27 cellular contexts compared by ENCODE assay signal in genomic region chr14:66965831-66966230, GRCh38.
DNase-seq lines count a peak whose midpoint lies in the region; ATAC-seq and TF ChIP-seq lines count a peak whose summit lies in the region.
"Had no signal": no experiment of that assay in that cellular context is flagged by ENCODE, and none has a peak within 500 bp of the region (broad histone marks: within the 10 kb centered on the region; RNA-seq: fewer than 3 reads in every experiment).

No MANE protein-coding gene starts in this region.

- peaks cover 0 to under 1% (median 0%) of the 10 kb centered on the region in 11 donors for H3K9me3 ChIP-seq in heart right ventricle
- H3K9me3 ChIP-seq: pancreas, right atrium auricular region, suprapubic skin had no signal

- peaks cover 0 to 48% (median 0%) of the 10 kb centered on the region in 9 donors for H3K36me3 ChIP-seq in heart right ventricle
- H3K36me3 ChIP-seq: cardiac muscle cell, suprapubic skin had no signal

- H3K4me1 ChIP-seq in heart right ventricle = no peaks in the 10 kb centered on the region
- H3K4me1 ChIP-seq: heart left ventricle, left lung, pancreas, right atrium auricular region, suprapubic skin had no signal

- no peak overlapping the region for H3K27ac ChIP-seq in heart right ventricle
- H3K27ac ChIP-seq: cardiac muscle cell, heart left ventricle, left lung, pancreas, right atrium auricular region, suprapubic skin had no signal

- ATAC-seq in HG03135 (IDR thresholded peaks at IDR 0.05; ENCODE audit: unreplicated experiment) = no peak
- ATAC-seq in GM21367 (IDR thresholded peaks at IDR 0.05; ENCODE audit: unreplicated experiment) = no peak
- no peak for ATAC-seq in heart right ventricle
- ATAC-seq: activated naive CD8-positive, alpha-beta T cell treated with anti-CD3 and anti-CD28 coated beads, Interleukin-2, amount 50 U/mL, for 24 hours; heart left ventricle; K562; left lung; pancreas; stimulated activated memory B cell treated with anti-CD40 and anti-IgM and Interleukin-4, amounts not matched to agents 10 μg/mL and 1 μg/mL and 100 μg/mL, for 72 hours; T-cell had no signal

- H3K27me3 ChIP-seq in heart right ventricle = no peaks in the 10 kb centered on the region
- H3K27me3 ChIP-seq: cardiac muscle cell, heart left ventricle, left lung, pancreas, right atrium auricular region, suprapubic skin had no signal

- TF ChIP-seq CTCF in choroid plexus epithelial cell (conservative IDR thresholded peaks at IDR 0.05; ENCODE audit: low read depth, low read length) (no peak), heart right ventricle (IDR thresholded peaks at IDR 0.05) (no peak)

- DNase-seq in EH (ENCODE audit: low read depth) (peak; percentile 77), NCI-H226 (peak; percentile 51), choroid plexus epithelial cell (ENCODE audit: low read depth) (peak; percentile 14), non-pigmented ciliary epithelial cell (ENCODE audit: low read depth) (peak; percentile 10), SHP77 treated with DMSO at 0.1 percent for 48 hours (lab: John Stamatoyannopoulos, UW) (no peak), heart right ventricle (no peak)
- DNase-seq: activated CD4-positive, CD25-positive, alpha-beta regulatory T cell treated with anti-CD3 and anti-CD28 coated beads, Interleukin-2, amount 50 U/mL, for 72 hours; activated gamma-delta T cell treated with Interleukin-2 at 50 U/mL for 16 hours; activated naive CD8-positive, alpha-beta T cell treated with anti-CD3 and anti-CD28 coated beads, Interleukin-2, amount 50 U/mL, for 24 hours; heart left ventricle; left lung; midbrain; MM.1S; NCI-H1417 treated with DMSO at 0.1 percent for 48 hours; NCI-H2081 treated with DMSO at 0.1 percent for 48 hours; NCI-H82; pancreas; SHP77; stimulated activated CD4-positive, alpha-beta T cell treated with anti-CD3 and anti-CD28 coated beads, Interleukin-4, amount 100 ng/mL, for 1 hour; T-cell had no signal

- H3K4me3 ChIP-seq in choroid plexus epithelial cell (ENCODE audit: low read depth, low read length) = no peak overlapping the region
- H3K4me3 ChIP-seq in heart right ventricle = no peak overlapping the region
- H3K4me3 ChIP-seq: cardiac muscle cell, heart left ventricle, K562, left lung, pancreas, right atrium auricular region, suprapubic skin had no signal

- intact Hi-C loops in heart right ventricle (cut with DNase I) = no loop called here

Comparison
In these comparisons a context has a peak if more than half of its experiments do, and no peak if none do; other contexts are left out.
1. DNase-seq: peak in EH (single experiment), NCI-H226 (single experiment), choroid plexus epithelial cell (single experiment) and non-pigmented ciliary epithelial cell (single experiment); none in SHP77 treated with DMSO at 0.1 percent for 48 hours (single experiment) and heart right ventricle (0 of 2).